ENCODE assay signal across 8 cellular contexts in genomic region chr1:35505911-35506798, GRCh38. TPM values are rescaled to one million over a fixed set of nuclear protein-coding genes. Genes with fewer than 3 reads are reported as not detected.
A peak's percentile ranks its signal among the peaks of the same experiment; 100 is the strongest.
DNase-seq lines count a peak whose midpoint lies in the region; ATAC-seq and TF ChIP-seq lines count a peak whose summit lies in the region.

No MANE protein-coding gene starts in this region.

- H4K20me1 ChIP-seq in hepatocyte (ENCODE audit: insufficient read depth, poor library complexity, severe bottlenecking): peaks cover 15% of the 10 kb centered on the region

- intact Hi-C loops in left lung (cut with DNase I): no loop called here

- H3K4me2 ChIP-seq in hepatocyte: no peak overlapping the region

- no peaks in the 10 kb centered on the region for H3K36me3 ChIP-seq in adipocyte (ENCODE audit: control insufficient read depth, insufficient read depth, low read length, severe bottlenecking)
- H3K36me3 ChIP-seq in left lung: peaks cover 0 to 18% of the 10 kb centered on the region in 2 donors
- no peaks in the 10 kb centered on the region for H3K36me3 ChIP-seq in hepatocyte (replicated peaks; ENCODE audit: insufficient read depth, low read depth)

- no peaks in the 10 kb centered on the region for H3K9me2 ChIP-seq in hepatocyte (replicated peaks; ENCODE audit: insufficient read depth)

- no peaks in the 10 kb centered on the region for H3K27me3 ChIP-seq in adipocyte (replicated peaks; ENCODE audit: control insufficient read depth, insufficient read depth, low read length)
- no peaks in the 10 kb centered on the region for H3K27me3 ChIP-seq in left lung
- no peaks in the 10 kb centered on the region for H3K27me3 ChIP-seq in hepatocyte

- peak; percentile 84 for DNase-seq in ELR (ENCODE audit: low read depth)
- DNase-seq in H4 (ENCODE audit: low spot score): peak; percentile 96
- DNase-seq in adipocyte (ENCODE audit: low read depth): peak; percentile 87
- no peak for DNase-seq in left lung
- DNase-seq in hepatocyte (ENCODE audit: low spot score): no peak
- DNase-seq in retina: no peak

- H3K4me1 ChIP-seq in adipocyte (ENCODE audit: control insufficient read depth, insufficient read depth, low read length) (peaks cover 16% of the 10 kb centered on the region), left lung (peaks cover 8 to 28% of the 10 kb centered on the region in 2 donors), hepatocyte (ENCODE audit: insufficient read depth) (no peaks in the 10 kb centered on the region)

- 87% methylated on average over 4 of the region's 4 CpGs for WGBS in hepatocyte (ENCODE audit: low lambda C conversion rate, missing lambda C conversion rate)

- H3K9ac ChIP-seq in adipocyte (ENCODE audit: low read length): no peak overlapping the region

- H3K27ac ChIP-seq in left lung (peak overlapping the region in 1 of 2 donors; percentile 30), hepatocyte (no peak overlapping the region)

- no peak overlapping the region for H3K4me3 ChIP-seq in adipocyte (ENCODE audit: low read length)
- no peak overlapping the region for H3K4me3 ChIP-seq in left lung
- no peak overlapping the region for H3K4me3 ChIP-seq in hepatocyte

- no peaks in the 10 kb centered on the region for H3K9me3 ChIP-seq in adipocyte (ENCODE audit: control insufficient read depth, low read length)
- no peaks in the 10 kb centered on the region for H3K9me3 ChIP-seq in left lung
- H3K9me3 ChIP-seq in hepatocyte (ENCODE audit: low read depth): no peaks in the 10 kb centered on the region

- peak; percentile 75 for ATAC-seq in left lung
- no peak for ATAC-seq in GM18873 (IDR thresholded peaks at IDR 0.05; ENCODE audit: low FRiP score, unreplicated experiment)

- TF ChIP-seq CTCF in left lung (IDR thresholded peaks at IDR 0.05) (no peak), hepatocyte (IDR thresholded peaks at IDR 0.05; ENCODE audit: poor library complexity) (no peak)

- peaks cover 51% of the 10 kb centered on the region for H3K79me2 ChIP-seq in hepatocyte

- H2AFZ ChIP-seq in hepatocyte: no peak overlapping the region

TF ChIP-seq in PFSK-1, 5 proteins besides CTCF, POLR2A, EP300 and RAD21:
- TF ChIP-seq POLR2AphosphoS5 (IDR thresholded peaks at IDR 0.05; ENCODE audit: low read depth, low read length): peak; percentile 50
- TF ChIP-seq FOXP2 (optimal IDR thresholded peaks at IDR 0.05; ENCODE audit: borderline replicate concordance, extremely low read depth, extremely low read length, insufficient read depth): no peak
- peak; percentile 74; the same call in 1 of the 2 replicates for TF ChIP-seq SIN3A (IDR thresholded peaks at IDR 0.05; ENCODE audit: borderline replicate concordance, insufficient read depth, low read length)
- TF ChIP-seq REST (IDR thresholded peaks at IDR 0.05; ENCODE audit: insufficient read depth in 1 of 2, low read depth in 2 of 2, low read length in 2 of 2): peak in 1 of 2 experiments; percentile 61; a peak in 1 of 4 replicates
- peak; percentile 19; the same call in 1 of the 2 replicates for TF ChIP-seq TAF1 (IDR thresholded peaks at IDR 0.05; ENCODE audit: borderline replicate concordance, insufficient read depth, low read length)

RNA-seq across cellular contexts. Expression of gene KIAA0319L, which starts 51.0 kb away (rescaled TPM):
- 16.1 and 21.9 TPM in 2 replicates for total RNA-seq in H4 (2014; rRNA removed; shearing (Covaris generic))
- 19.4 TPM for polyA plus RNA-seq in PFSK-1 (2012; ENCODE audit: insufficient read length, low read depth)
- 10 to 100 TPM; 76.5 to 91.4 TPM for total RNA-seq in left lung
- total RNA-seq in hepatocyte: 77.7 and 82.3 TPM in 2 replicates
- 41.5 and 56.3 TPM in 2 replicates for polyA plus RNA-seq in hepatocyte

RNA-seq across cellular contexts. Expression of gene NCDN, which starts 51.4 kb away (rescaled TPM):
- total RNA-seq in H4 (2014; rRNA removed; shearing (Covaris generic)): 8.0 and 9.9 TPM in 2 replicates
- 34.1 TPM for polyA plus RNA-seq in PFSK-1 (2012; ENCODE audit: insufficient read length, low read depth)
- total RNA-seq in left lung (10 to 100 TPM; 23.3 to 42.1 TPM), hepatocyte (11.4 and 19.6 TPM in 2 replicates)
- 25.7 and 28.5 TPM in 2 replicates for polyA plus RNA-seq in hepatocyte

Comparison
In these comparisons a context has a peak if more than half of its experiments do, and no peak if none do; other contexts are left out.
1. DNase-seq: peak in ELR (single experiment), H4 (single experiment) and adipocyte (single experiment); none in left lung (0 of 2), hepatocyte (single experiment) and retina (single experiment).